8 cellular contexts compared by ENCODE assay signal in the genomic region with DNA sequence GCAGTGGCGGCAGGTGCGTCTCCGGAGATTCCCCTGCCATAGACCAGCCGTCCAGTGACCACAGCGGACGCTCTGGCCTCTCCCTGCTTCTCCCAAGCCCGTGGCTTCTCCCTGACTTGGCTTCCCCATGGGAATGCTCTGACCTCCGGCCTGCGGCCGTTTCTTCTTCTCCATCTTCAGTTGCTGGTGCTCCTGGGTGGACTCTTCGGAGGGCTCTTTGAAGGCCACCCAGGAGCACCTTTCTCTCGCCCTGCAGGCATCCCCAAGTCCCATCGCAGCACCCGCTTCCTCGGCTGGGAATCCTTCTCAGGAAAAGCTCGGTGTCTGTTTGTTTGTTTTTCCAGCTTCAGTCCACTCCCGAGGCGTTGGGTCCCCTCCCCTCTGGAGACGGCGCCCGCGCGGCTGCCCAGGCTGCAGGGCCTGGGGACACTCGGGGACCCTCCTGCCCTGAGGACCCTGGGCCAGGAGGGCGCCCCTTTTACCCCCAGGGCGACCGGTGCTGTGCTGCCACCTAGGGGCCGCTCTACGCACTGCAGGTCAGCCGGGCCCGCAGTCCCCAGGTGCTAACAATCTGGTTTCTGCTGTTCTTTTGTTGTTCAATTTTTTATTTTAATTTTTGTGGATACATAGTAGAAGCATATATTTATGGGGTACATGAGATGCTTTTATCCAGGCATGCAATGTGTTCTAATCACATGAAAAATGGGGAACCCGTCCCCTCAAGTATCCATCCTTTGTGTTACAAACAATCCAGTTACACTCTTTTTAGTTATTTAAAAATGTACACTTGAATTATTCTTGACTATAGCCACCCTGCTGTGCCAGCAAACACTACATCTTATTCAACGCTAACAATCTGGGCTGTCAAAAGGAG.
A peak's percentile ranks its signal among the peaks of the same experiment; 100 is the strongest.
DNase-seq lines count a peak whose midpoint lies in the region; ATAC-seq, FAIRE-seq and TF ChIP-seq lines count a peak whose summit lies in the region.

No MANE protein-coding gene starts in this region.

- H3K27ac ChIP-seq in C4-2B (no peak overlapping the region), VCaP (no peak overlapping the region), vagina (no peak overlapping the region)

- H3K9me3 Mint-ChIP-seq in activated T-helper 2 cell treated with anti-CD3 and anti-CD28 coated beads, Interferon-gamma antibody, Interleukin-2, Interleukin-4, amounts not matched to agents 10 μg/mL and 5 μg/mL and 100 μg/mL, durations not matched to agents 14 hours and 24 hours and 36 hours: no peaks in the 10 kb centered on the region

- no peak overlapping the region for H3K27ac Mint-ChIP-seq in activated T-helper 2 cell treated with anti-CD3 and anti-CD28 coated beads, Interferon-gamma antibody, Interleukin-2, Interleukin-4, amounts not matched to agents 10 μg/mL and 5 μg/mL and 100 μg/mL, durations not matched to agents 14 hours and 24 hours and 36 hours

- H3K9me3 ChIP-seq in vagina: no peaks in the 10 kb centered on the region

- H3K27me3 ChIP-seq in vagina: no peaks in the 10 kb centered on the region

- no peak for ATAC-seq in HG03280 (IDR thresholded peaks at IDR 0.05; ENCODE audit: unreplicated experiment)

- H3K4me1 Mint-ChIP-seq in activated T-helper 2 cell treated with anti-CD3 and anti-CD28 coated beads, Interferon-gamma antibody, Interleukin-2, Interleukin-4, amounts not matched to agents 10 μg/mL and 5 μg/mL and 100 μg/mL, durations not matched to agents 14 hours and 24 hours and 36 hours (ENCODE audit: low read depth): no peaks in the 10 kb centered on the region

- H3K27me3 Mint-ChIP-seq in activated T-helper 2 cell treated with anti-CD3 and anti-CD28 coated beads, Interferon-gamma antibody, Interleukin-2, Interleukin-4, amounts not matched to agents 10 μg/mL and 5 μg/mL and 100 μg/mL, durations not matched to agents 14 hours and 24 hours and 36 hours (ENCODE audit: low read depth): no peaks in the 10 kb centered on the region

- no peaks in the 10 kb centered on the region for H3K4me1 ChIP-seq in vagina

- TF ChIP-seq POLR2A in vagina (IDR thresholded peaks at IDR 0.05): no peak

- H3K36me3 ChIP-seq in vagina: no peaks in the 10 kb centered on the region

- FAIRE-seq in GM19239 (lab: Jason Lieb, UNC): no peak

- intact Hi-C loops in vagina (cut with DNase I): loop anchor here (5.0 kb wide), 1 partner anchor 65 kb away; no protein-coding TSS in a partner anchor
- intact Hi-C loops in activated T-helper 2 cell treated with anti-CD3 and anti-CD28 coated beads, Interferon-gamma antibody, Interleukin-2, Interleukin-4, amounts not matched to agents 10 μg/mL and 5 μg/mL and 100 μg/mL, durations not matched to agents 14 hours and 24 hours and 36 hours (cut with micrococcal nuclease): no loop called here

- TF ChIP-seq CTCF in C4-2B (conservative IDR thresholded peaks at IDR 0.05) (peak; percentile 99), VCaP (conservative IDR thresholded peaks at IDR 0.05) (peak; percentile 98), vagina (IDR thresholded peaks at IDR 0.05) (peak in 2 of 3 experiments; percentile 42 to 46)

- H3K4me3 Mint-ChIP-seq in activated T-helper 2 cell treated with anti-CD3 and anti-CD28 coated beads, Interferon-gamma antibody, Interleukin-2, Interleukin-4, amounts not matched to agents 10 μg/mL and 5 μg/mL and 100 μg/mL, durations not matched to agents 14 hours and 24 hours and 36 hours (ENCODE audit: low read depth): no peak overlapping the region

- no peaks in the 10 kb centered on the region for H3K36me3 Mint-ChIP-seq in activated T-helper 2 cell treated with anti-CD3 and anti-CD28 coated beads, Interferon-gamma antibody, Interleukin-2, Interleukin-4, amounts not matched to agents 10 μg/mL and 5 μg/mL and 100 μg/mL, durations not matched to agents 14 hours and 24 hours and 36 hours (ENCODE audit: low read depth)

- peak; percentile 29 for DNase-seq in GM19239 (ENCODE audit: insufficient read length, low spot score)
- DNase-seq in iPS-NIHi7 (ENCODE audit: extremely low spot score): peak; percentile 86
- no peak for DNase-seq in vagina (ENCODE audit: extremely low spot score in 2 of 2)
- no peak for DNase-seq in activated T-helper 2 cell treated with anti-CD3 and anti-CD28 coated beads, Interferon-gamma antibody, Interleukin-2, Interleukin-4, amounts not matched to agents 10 μg/mL and 5 μg/mL and 100 μg/mL, durations not matched to agents 14 hours and 24 hours and 36 hours (ENCODE audit: low spot score)
- DNase-seq in SKM-1 treated with dmso at 0.1 percent for 144 hours (lab: John Stamatoyannopoulos, UW; ENCODE audit: unreplicated experiment): no peak

- no peak overlapping the region for H3K4me3 ChIP-seq in vagina

Comparison
In these comparisons a context has a peak if more than half of its experiments do, and no peak if none do; other contexts are left out.
1. CTCF ChIP-seq: peak in every context shown above with its lines; median percentile 99 in C4-2B; 98 in VCaP; 44 in vagina.
2. DNase-seq: peak in GM19239 (single experiment) and iPS-NIHi7 (single experiment); none in vagina (0 of 2), activated T-helper 2 cell treated with anti-CD3 and anti-CD28 coated beads, Interferon-gamma antibody, Interleukin-2, Interleukin-4, amounts not matched to agents 10 μg/mL and 5 μg/mL and 100 μg/mL, durations not matched to agents 14 hours and 24 hours and 36 hours (single experiment) and SKM-1 treated with dmso at 0.1 percent for 144 hours (single experiment).